8 cellular contexts compared by ENCODE assay signal in genomic region chr14:53153702-53154112, GRCh38. TPM values are rescaled to one million over a fixed set of nuclear protein-coding genes. Genes with fewer than 3 reads are reported as not detected.
A peak's percentile ranks its signal among the peaks of the same experiment; 100 is the strongest.
DNase-seq lines count a peak whose midpoint lies in the region; ATAC-seq, FAIRE-seq and TF ChIP-seq lines count a peak whose summit lies in the region.

No MANE protein-coding gene starts in this region.

- H3K36me3 ChIP-seq in SJSA1 (peaks cover 13% of the 10 kb centered on the region), esophagus (ENCODE audit: control insufficient read depth in 2 of 2, insufficient read depth in 2 of 2, low read length in 1 of 2) (no peaks in the 10 kb centered on the region)

- DNase-seq in GM12864 (ENCODE audit: low read depth) (no peak), SJSA1 (ENCODE audit: low read depth in 1 of 2, low spot score in 2 of 2) (no peak), skeletal muscle cell (ENCODE audit: low read depth) (no peak), NOMO-1 (lab: John Stamatoyannopoulos, UW; ENCODE audit: unreplicated experiment in 2 of 2) (no peak), D721Med (ENCODE audit: insufficient read length, low spot score) (no peak)

- FAIRE-seq in D721Med (lab: Jason Lieb, UNC), result no peak

- ATAC-seq in HG03354 (IDR thresholded peaks at IDR 0.05; ENCODE audit: poor library complexity, severe bottlenecking, unreplicated experiment), result no peak
- ATAC-seq in GM21515 (IDR thresholded peaks at IDR 0.05; ENCODE audit: unreplicated experiment), result no peak

- H3K27me3 ChIP-seq in SJSA1 (replicated peaks) (no peaks in the 10 kb centered on the region), esophagus (ENCODE audit: control insufficient read depth in 1 of 2, insufficient read depth in 2 of 2, low read length in 2 of 2) (no peaks in the 10 kb centered on the region)

- TF ChIP-seq CTCF in GM12864 (IDR thresholded peaks at IDR 0.05; ENCODE audit: low read depth, low read length, missing control alignments) (no peak), D721Med (IDR thresholded peaks at IDR 0.05; ENCODE audit: insufficient read depth, missing control alignments) (no peak)

- H3K4me3 ChIP-seq in GM12864 (ENCODE audit: low read depth, low read length) (peak overlapping the region; percentile 18), SJSA1 (peak overlapping the region; percentile 88), esophagus (ENCODE audit: low read depth in 1 of 2, low read length in 2 of 2) (peak overlapping the region; percentile 62 to 76), skeletal muscle cell (ENCODE audit: low read depth, low read length) (peak overlapping the region; percentile 84)

- 69 to 71% methylated on average over 4 of the region's 4 CpGs for WGBS in esophagus, 2 donors

- peaks cover 13% of the 10 kb centered on the region for H3K4me1 ChIP-seq in SJSA1 (replicated peaks)
- peaks cover 0 to 5% of the 10 kb centered on the region in 2 donors for H3K4me1 ChIP-seq in esophagus (ENCODE audit: control insufficient read depth in 2 of 2, insufficient read depth in 2 of 2, low read length in 1 of 2)

- H3K9me3 ChIP-seq in SJSA1 (replicated peaks) (peaks cover 5% of the 10 kb centered on the region; the same call in 1 of the 2 replicates), esophagus (ENCODE audit: control insufficient read depth in 2 of 2, insufficient read depth in 1 of 2, low read depth in 1 of 2, low read length in 1 of 2) (no peaks in the 10 kb centered on the region)

- peak overlapping the region; percentile 78; the same call in 1 of the 2 replicates for H3K27ac ChIP-seq in SJSA1
- H3K27ac ChIP-seq in esophagus (ENCODE audit: low read depth in 2 of 2, low read length in 1 of 2), result peak overlapping the region; percentile 73 to 83

RNA-seq across cellular contexts. Expression of gene DDHD1, which starts 0.6 kb away (rescaled TPM):
- 8.7 and 12.7 TPM in 2 replicates for total RNA-seq in SJSA1 (2014; rRNA removed; shearing (Covaris generic))
- polyA plus RNA-seq in esophagus, result 1 to 10 TPM; 1.0 to 1.5 TPM

Comparison
In these comparisons a context has a peak if more than half of its experiments do, and no peak if none do; other contexts are left out.
1. H3K4me3 ChIP-seq: peak in every context shown above with its lines; median percentile 88 in SJSA1; 84 in skeletal muscle cell; 69 in esophagus; 18 in GM12864.